In the genomic region with DNA sequence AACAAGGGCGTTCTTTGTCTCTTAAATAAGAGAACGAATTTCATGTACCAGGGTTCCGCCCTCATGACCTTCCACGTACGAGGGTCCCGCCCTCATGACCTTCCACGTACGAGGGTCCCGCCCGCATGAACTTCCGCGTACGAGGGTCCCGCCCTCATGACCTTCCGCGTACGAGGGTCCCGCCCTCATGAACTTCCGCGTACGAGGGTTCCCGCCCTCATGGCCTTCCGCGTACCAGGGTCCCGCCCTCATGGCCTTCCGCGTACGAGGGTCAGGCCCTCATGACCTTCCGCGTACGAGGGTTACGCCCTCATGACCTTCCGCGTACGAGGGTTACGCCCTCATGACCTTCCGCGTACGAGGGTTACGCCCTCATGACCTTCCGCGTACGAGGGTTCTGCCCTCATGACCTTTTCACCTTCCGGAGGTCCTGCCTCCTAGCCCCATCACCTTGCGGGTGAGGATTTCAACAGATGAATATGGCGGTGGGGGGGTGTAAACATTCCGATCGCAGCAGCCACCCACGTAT, we compare ENCODE assay signal across 28 cellular contexts.
"Had no signal": no experiment of that assay in that cellular context is flagged by ENCODE, and none has a peak within 500 bp of the region (broad histone marks: within the 10 kb centered on the region; RNA-seq: fewer than 3 reads in every experiment).

No MANE protein-coding gene starts in this region.

- H3K36me3 ChIP-seq: colonic mucosa, esophagus muscularis mucosa, esophagus squamous epithelium, gastrocnemius medialis, gastroesophageal sphincter, heart left ventricle, heart right ventricle had no signal

- H3K27ac ChIP-seq: colonic mucosa, coronary artery, dorsolateral prefrontal cortex, epithelial cell of prostate, esophagus muscularis mucosa, esophagus squamous epithelium, foreskin keratinocyte, gastrocnemius medialis, gastroesophageal sphincter, heart left ventricle, heart right ventricle had no signal

- H3K4me1 ChIP-seq: colonic mucosa, esophagus muscularis mucosa, esophagus squamous epithelium, foreskin keratinocyte, gastrocnemius medialis, gastroesophageal sphincter, heart left ventricle, heart right ventricle had no signal

- H3K27me3 ChIP-seq: colonic mucosa, esophagus squamous epithelium, foreskin keratinocyte, gastrocnemius medialis, gastroesophageal sphincter had no signal

- H3K4me3 ChIP-seq: colonic mucosa, coronary artery, dorsolateral prefrontal cortex, esophagus muscularis mucosa, esophagus squamous epithelium, gastrocnemius medialis, gastroesophageal sphincter, heart left ventricle, heart right ventricle had no signal

- FAIRE-seq: colon, endometrium, endothelial cell of umbilical vein, frontal cortex had no signal

- ATAC-seq: effector memory CD8-positive, alpha-beta T cell; esophagus mucosa; foreskin keratinocyte; gastrocnemius medialis; gastroesophageal sphincter; heart left ventricle; heart right ventricle had no signal

- DNase-seq: colonic mucosa; cortex of kidney; dermis blood vessel endothelial cell; dorsolateral prefrontal cortex; effector CD4-positive, alpha-beta T cell; effector CD8-positive, alpha-beta T cell; effector memory CD4-positive, alpha-beta T cell; effector memory CD8-positive, alpha-beta T cell; endodermal cell; erythroblast; esophagus squamous epithelium; foreskin fibroblast; foreskin keratinocyte; foreskin melanocyte; gastrocnemius medialis; glutamatergic neuron; head of caudate nucleus; heart left ventricle; heart right ventricle had no signal

- H3K9me3 ChIP-seq: colonic mucosa, esophagus muscularis mucosa, esophagus squamous epithelium, gastrocnemius medialis, gastroesophageal sphincter had no signal
